ENCODE assay signal across 14 cellular contexts in genomic region chr4:105978684-105979296, GRCh38.
A peak's percentile ranks its signal among the peaks of the same experiment; 100 is the strongest.
DNase-seq lines count a peak whose midpoint lies in the region; TF ChIP-seq lines count a peak whose summit lies in the region.
"Had no signal": no experiment of that assay in that cellular context is flagged by ENCODE, and none has a peak within 500 bp of the region (broad histone marks: within the 10 kb centered on the region; RNA-seq: fewer than 3 reads in every experiment).

No MANE protein-coding gene starts in this region.

- H3K36me3 Mint-ChIP-seq in chondrocyte (ENCODE audit: low read depth) = peaks cover 8% of the 10 kb centered on the region

- H3K27ac Mint-ChIP-seq in chondrocyte (ENCODE audit: unreplicated experiment) = peak overlapping the region; percentile 87
- H3K27ac Mint-ChIP-seq: B cell; stimulated activated naive CD8-positive, alpha-beta T cell treated with anti-CD3 and anti-CD28 coated beads, Interleukin-15, Interleukin-2, amounts not matched to agents 100 ng/mL and 50 ng/mL, for 24 hours had no signal

- no peak for TF ChIP-seq CTCF in chondrocyte (IDR thresholded peaks at IDR 0.05)
- TF ChIP-seq CTCF in kidney epithelial cell (IDR thresholded peaks at IDR 0.05; ENCODE audit: insufficient read depth, low read length, poor library complexity, severe bottlenecking) = no peak

- H3K27me3 ChIP-seq in ACC112 (ENCODE audit: insufficient read depth, low read length) (no peaks in the 10 kb centered on the region), kidney epithelial cell (ENCODE audit: control insufficient read depth, insufficient read depth, low read length) (no peaks in the 10 kb centered on the region)
- H3K27me3 ChIP-seq: dorsolateral prefrontal cortex had no signal

- H3K36me3 ChIP-seq in ACC112 (ENCODE audit: insufficient read depth, low read length) = no peaks in the 10 kb centered on the region
- H3K36me3 ChIP-seq in kidney epithelial cell (ENCODE audit: control insufficient read depth, insufficient read depth, low read length) = no peaks in the 10 kb centered on the region

- H3K9me3 Mint-ChIP-seq in chondrocyte (ENCODE audit: low read depth) = peaks cover 20% of the 10 kb centered on the region

- H3K27ac ChIP-seq in ACC112 (ENCODE audit: low read depth, low read length) = peak overlapping the region; percentile 75
- H3K27ac ChIP-seq: dorsolateral prefrontal cortex had no signal

- peak; percentile 58 for DNase-seq in HS-5 (ENCODE audit: low read depth)
- no peak for DNase-seq in chondrocyte (ENCODE audit: low spot score)
- DNase-seq in kidney epithelial cell (ENCODE audit: low read depth) = peak; percentile 87
- no peak for DNase-seq in NCI-H2029 treated with DMSO at 0.1 percent for 48 hours (lab: John Stamatoyannopoulos, UW)
- no peak for DNase-seq in NCI-H187 (lab: John Stamatoyannopoulos, UW)
- DNase-seq in NCI-H2081 (lab: John Stamatoyannopoulos, UW) = no peak
- no peak for DNase-seq in LoVo (ENCODE audit: low spot score)
- DNase-seq: activated CD4-positive, CD25-positive, alpha-beta regulatory T cell treated with anti-CD3 and anti-CD28 coated beads, Interleukin-2, amount 50 U/mL, for 72 hours; dorsolateral prefrontal cortex; stimulated activated CD4-positive, alpha-beta T cell treated with anti-CD3 and anti-CD28 coated beads, Interleukin-2, amount 100 ng/mL, for 24 hours had no signal

- H3K79me2 ChIP-seq in ACC112 (ENCODE audit: control insufficient read depth, insufficient read depth, low read length, unreplicated experiment) = no peaks in the 10 kb centered on the region

- H3K4me3 ChIP-seq in ACC112 (ENCODE audit: low read depth, low read length) (no peak overlapping the region), kidney epithelial cell (ENCODE audit: low read depth, low read length) (no peak overlapping the region)
- H3K4me3 ChIP-seq: dorsolateral prefrontal cortex had no signal

- H3K4me3 Mint-ChIP-seq in chondrocyte (ENCODE audit: unreplicated experiment) = no peak overlapping the region
- H3K4me3 Mint-ChIP-seq: B cell; neural crest cell; stimulated activated naive CD8-positive, alpha-beta T cell treated with anti-CD3 and anti-CD28 coated beads, Interleukin-15, Interleukin-2, amounts not matched to agents 100 ng/mL and 50 ng/mL, for 24 hours had no signal

- no peak overlapping the region for H2AFZ ChIP-seq in ACC112 (ENCODE audit: low read length, unreplicated experiment)

- H3K4me1 Mint-ChIP-seq in chondrocyte (ENCODE audit: low read depth) = peaks cover 12% of the 10 kb centered on the region
- H3K4me1 Mint-ChIP-seq: B cell, neural crest cell had no signal

- H3K27me3 Mint-ChIP-seq in chondrocyte (ENCODE audit: low read depth) = peaks cover 4% of the 10 kb centered on the region
- H3K27me3 Mint-ChIP-seq: B cell; stimulated activated naive CD8-positive, alpha-beta T cell treated with anti-CD3 and anti-CD28 coated beads, Interleukin-15, Interleukin-2, amounts not matched to agents 100 ng/mL and 50 ng/mL, for 24 hours had no signal

- peaks cover 12% of the 10 kb centered on the region for H3K4me1 ChIP-seq in ACC112 (ENCODE audit: control insufficient read depth, insufficient read depth, low read length, unreplicated experiment)

Comparison
In these comparisons a context has a peak if more than half of its experiments do, and no peak if none do; other contexts are left out.
1. DNase-seq: peak in HS-5 (single experiment) and kidney epithelial cell (single experiment); none in chondrocyte (single experiment), NCI-H2029 treated with DMSO at 0.1 percent for 48 hours (single experiment), NCI-H187 (0 of 2), NCI-H2081 (0 of 2) and LoVo (single experiment).